ENCODE assay signal across 1 cellular context in the genomic region with DNA sequence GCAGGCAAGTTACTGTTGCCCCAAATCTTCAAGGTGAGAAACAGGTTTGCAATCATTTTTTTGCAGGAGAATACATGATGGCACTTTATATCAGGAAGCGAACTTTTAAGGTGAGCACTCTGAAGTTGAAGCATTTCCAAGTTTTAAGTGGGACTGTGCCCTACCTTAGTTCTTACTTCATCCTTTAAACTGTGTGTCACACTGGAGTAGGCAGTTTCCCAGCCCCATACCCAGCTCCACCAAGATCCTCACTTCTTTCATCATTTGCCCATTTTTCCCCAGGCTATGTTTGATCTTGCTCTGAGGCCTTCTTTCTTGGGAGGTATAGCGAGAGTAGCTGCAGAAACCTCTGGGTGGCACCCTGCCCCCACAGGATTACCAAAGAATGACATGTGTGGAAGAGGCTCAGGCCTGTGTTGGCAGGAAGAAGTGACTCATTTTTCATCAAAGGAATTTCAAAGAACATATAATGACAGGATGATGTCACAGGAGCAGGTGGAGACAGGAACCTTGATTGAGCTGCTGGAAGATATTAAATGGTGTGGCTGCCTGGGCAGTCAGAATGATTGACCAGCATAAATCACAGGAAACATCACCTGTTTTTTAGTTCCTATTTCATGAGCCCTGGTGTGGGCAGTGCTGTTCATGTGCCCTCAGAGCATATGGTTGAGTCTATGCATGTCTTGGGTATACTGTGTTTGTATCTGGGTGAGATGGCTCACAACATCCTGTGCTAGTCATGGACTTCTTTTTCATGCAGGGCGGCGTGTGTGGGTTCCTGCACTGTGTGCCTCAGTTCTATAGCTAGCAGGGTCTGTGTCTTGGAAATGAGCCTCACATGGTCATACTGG.
TF ChIP-seq lines count a peak whose summit lies in the region.

No MANE protein-coding gene starts in this region.

TF ChIP-seq in SK-N-SH, 30 proteins besides CTCF, POLR2A, EP300 and RAD21 (continued from another document):
- TF ChIP-seq, protein P1, sequence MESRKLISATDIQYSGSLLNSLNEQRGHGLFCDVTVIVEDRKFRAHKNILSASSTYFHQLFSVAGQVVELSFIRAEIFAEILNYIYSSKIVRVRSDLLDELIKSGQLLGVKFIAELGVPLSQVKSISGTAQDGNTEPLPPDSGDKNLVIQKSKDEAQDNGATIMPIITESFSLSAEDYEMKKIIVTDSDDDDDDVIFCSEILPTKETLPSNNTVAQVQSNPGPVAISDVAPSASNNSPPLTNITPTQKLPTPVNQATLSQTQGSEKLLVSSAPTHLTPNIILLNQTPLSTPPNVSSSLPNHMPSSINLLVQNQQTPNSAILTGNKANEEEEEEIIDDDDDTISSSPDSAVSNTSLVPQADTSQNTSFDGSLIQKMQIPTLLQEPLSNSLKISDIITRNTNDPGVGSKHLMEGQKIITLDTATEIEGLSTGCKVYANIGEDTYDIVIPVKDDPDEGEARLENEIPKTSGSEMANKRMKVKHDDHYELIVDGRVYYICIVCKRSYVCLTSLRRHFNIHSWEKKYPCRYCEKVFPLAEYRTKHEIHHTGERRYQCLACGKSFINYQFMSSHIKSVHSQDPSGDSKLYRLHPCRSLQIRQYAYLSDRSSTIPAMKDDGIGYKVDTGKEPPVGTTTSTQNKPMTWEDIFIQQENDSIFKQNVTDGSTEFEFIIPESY (IDR thresholded peaks at IDR 0.05; ENCODE audit: borderline replicate concordance, low read depth): peak; percentile 54; the same call in 1 of the 2 replicates
- TF ChIP-seq NRF1 (IDR thresholded peaks at IDR 0.05; ENCODE audit: low read depth, low read length): no peak
- no peak for TF ChIP-seq SMC3 (IDR thresholded peaks at IDR 0.05; ENCODE audit: low read depth, low read length)
- TF ChIP-seq TCF12 (IDR thresholded peaks at IDR 0.05): peak; percentile 91
- TF ChIP-seq, protein P2, sequence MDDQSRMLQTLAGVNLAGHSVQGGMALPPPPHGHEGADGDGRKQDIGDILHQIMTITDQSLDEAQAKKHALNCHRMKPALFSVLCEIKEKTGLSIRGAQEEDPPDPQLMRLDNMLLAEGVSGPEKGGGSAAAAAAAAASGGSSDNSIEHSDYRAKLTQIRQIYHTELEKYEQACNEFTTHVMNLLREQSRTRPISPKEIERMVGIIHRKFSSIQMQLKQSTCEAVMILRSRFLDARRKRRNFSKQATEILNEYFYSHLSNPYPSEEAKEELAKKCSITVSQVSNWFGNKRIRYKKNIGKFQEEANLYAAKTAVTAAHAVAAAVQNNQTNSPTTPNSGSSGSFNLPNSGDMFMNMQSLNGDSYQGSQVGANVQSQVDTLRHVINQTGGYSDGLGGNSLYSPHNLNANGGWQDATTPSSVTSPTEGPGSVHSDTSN (IDR thresholded peaks at IDR 0.05): peak; percentile 94
